ENCODE assay signal across 12 cellular contexts in the genomic region with DNA sequence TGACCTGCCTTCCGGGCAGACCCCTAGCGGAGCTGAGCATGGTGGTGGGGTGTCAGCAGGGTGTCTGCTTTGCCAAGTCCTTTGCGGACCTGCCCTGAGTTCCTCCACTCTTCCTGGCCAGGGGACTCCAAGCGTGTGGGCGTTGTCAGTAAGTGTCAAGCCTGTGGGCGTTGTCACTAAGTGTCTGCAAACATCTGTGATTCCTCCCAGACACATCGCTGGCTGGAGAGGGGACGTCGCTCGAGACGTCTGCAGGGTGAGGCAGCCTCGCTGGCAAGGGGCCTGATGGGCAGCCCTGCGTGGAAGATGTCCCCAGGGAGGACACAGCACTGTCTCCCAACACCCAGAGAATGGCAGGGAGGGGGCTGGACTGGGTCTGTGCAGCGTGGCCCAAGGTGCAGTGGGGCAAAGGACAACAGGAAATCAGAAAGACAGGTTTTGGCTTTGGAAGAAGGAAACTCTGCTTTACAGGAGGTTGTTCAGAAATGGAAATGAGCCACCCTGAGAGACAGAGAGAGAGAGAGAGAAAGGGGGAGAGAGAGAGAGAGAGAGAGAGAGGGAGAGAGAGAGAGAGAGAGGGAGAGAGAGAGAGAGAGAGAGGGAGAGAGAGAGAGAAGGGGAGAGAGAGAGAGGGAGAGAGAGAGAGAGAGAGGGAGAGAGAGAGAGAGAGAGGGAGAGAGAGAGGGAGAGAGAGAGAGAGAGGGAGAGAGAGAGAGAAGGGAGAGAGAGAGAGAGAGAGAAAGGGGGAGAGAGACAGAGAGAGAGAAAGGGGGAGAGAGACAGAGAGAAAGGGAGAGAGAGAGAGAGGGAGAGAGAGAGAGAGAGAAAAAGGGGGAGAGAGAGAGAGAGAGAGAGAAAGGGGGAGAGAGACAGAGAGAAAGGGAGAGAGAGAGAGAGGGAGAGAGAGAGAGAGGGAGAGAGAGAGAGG. TPM values are rescaled to one million over a fixed set of nuclear protein-coding genes. Genes with fewer than 3 reads are reported as not detected.
DNase-seq lines count a peak whose midpoint lies in the region; ATAC-seq and TF ChIP-seq lines count a peak whose summit lies in the region.
"Had no signal": no experiment of that assay in that cellular context is flagged by ENCODE, and none has a peak within 500 bp of the region (broad histone marks: within the 10 kb centered on the region; RNA-seq: fewer than 3 reads in every experiment).

No MANE protein-coding gene starts in this region.

- peak overlapping the region in 2 of 4 donors; percentile 5 to 62 for H3K27ac ChIP-seq in transverse colon
- no peak overlapping the region for H3K27ac ChIP-seq in brain microvascular endothelial cell

- WGBS in transverse colon (ENCODE audit: low coverage in 1 of 2), 2 donors: 12% methylated on average over 13 of the region's 14 CpGs; no CpG with 5 or more reads in 1 of the 2 donors

- H3K9ac ChIP-seq in adipocyte (ENCODE audit: low read length): no peak overlapping the region

- H3K27me3 ChIP-seq in adipocyte (replicated peaks; ENCODE audit: control insufficient read depth, insufficient read depth, low read length) (peaks cover 4% of the 10 kb centered on the region), transverse colon (no peaks in the 10 kb centered on the region), brain microvascular endothelial cell (replicated peaks) (peaks cover 4% of the 10 kb centered on the region)

- H3K9me3 ChIP-seq in adipocyte (ENCODE audit: control insufficient read depth, low read length) (no peaks in the 10 kb centered on the region), transverse colon (no peaks in the 10 kb centered on the region)

- peaks cover 22% of the 10 kb centered on the region for H3K4me1 ChIP-seq in adipocyte (ENCODE audit: control insufficient read depth, insufficient read depth, low read length)
- H3K4me1 ChIP-seq in transverse colon: peaks cover 7 to 21% (median 9%) of the 10 kb centered on the region in 4 donors

- TF ChIP-seq EP300 in transverse colon (IDR thresholded peaks at IDR 0.05; ENCODE audit: low read depth): no peak

- TF ChIP-seq CTCF in transverse colon (IDR thresholded peaks at IDR 0.05) (peak in 1 of 5 experiments; percentile 72), brain microvascular endothelial cell (IDR thresholded peaks at IDR 0.05; ENCODE audit: low read depth, low read length, missing control alignments) (no peak)

- in situ Hi-C loops in transverse colon (cut with MboI; ENCODE audit: low pct_ligation_motif_present in 1 of 4, low pct_unique_long_range_greater_than_20kb in 1 of 4, low sequenced_read_pairs in 3 of 4): no loop called here
- in situ Hi-C loops in brain microvascular endothelial cell (cut with HindIII; ENCODE audit: low pct_ligation_motif_present, low sequenced_read_pairs): no loop called here

- H3K4me3 ChIP-seq in adipocyte (ENCODE audit: low read length) (no peak overlapping the region), transverse colon (no peak overlapping the region), brain microvascular endothelial cell (ENCODE audit: low read depth, low read length) (no peak overlapping the region)

- intact Hi-C loops in transverse colon (cut with DNase I; ENCODE audit: low total_unique reads): no loop called here

- DNase-seq in NCI-H82 (lab: John Stamatoyannopoulos, UW) (peak; percentile 63), NCI-H82 treated with DMSO at 0.1 percent for 48 hours (lab: John Stamatoyannopoulos, UW; ENCODE audit: unreplicated experiment) (no peak), adipocyte (ENCODE audit: low read depth) (peak; percentile 25), left lobe of liver (ENCODE audit: low spot score) (no peak), transverse colon (peak; percentile 72), brain microvascular endothelial cell (no peak), H4 (ENCODE audit: low spot score) (no peak), HuH-7.5 (ENCODE audit: low spot score) (no peak)
- DNase-seq: activated CD4-positive, alpha-beta memory T cell treated with anti-CD3 and anti-CD28 coated beads, Interleukin-2, amount 10 ng/mL, durations not matched to agents 7 days and 5 days; activated naive CD8-positive, alpha-beta T cell treated with anti-CD3 and anti-CD28 coated beads, Interleukin-2, amount 10 ng/mL, durations not matched to agents 7 days and 5 days had no signal

- ATAC-seq in left lobe of liver: peak; percentile 8

- no peak for TF ChIP-seq POLR2A in transverse colon (IDR thresholded peaks at IDR 0.05)

- no peaks in the 10 kb centered on the region for H3K36me3 ChIP-seq in adipocyte (ENCODE audit: control insufficient read depth, insufficient read depth, low read length, severe bottlenecking)
- H3K36me3 ChIP-seq in transverse colon: no peaks in the 10 kb centered on the region
- H3K36me3 ChIP-seq in brain microvascular endothelial cell (replicated peaks): no peaks in the 10 kb centered on the region

RNA-seq across cellular contexts. Expression of a gene that starts 29.0 kb away (rescaled TPM):
- total RNA-seq in left lobe of liver: 18.0 TPM
- total RNA-seq in transverse colon: 1 to 10 TPM in 2 of 4 donors, under 1 TPM in 2; 0.64 to 2.4 (median 1.5) TPM
- not detected in 2 replicates for total RNA-seq in H4 (2014; rRNA removed; shearing (Covaris generic))
- total RNA-seq: activated CD4-positive, alpha-beta memory T cell treated with anti-CD3 and anti-CD28 coated beads, Interleukin-2, amount 10 ng/mL, durations not matched to agents 7 days and 5 days had no signal

RNA-seq across cellular contexts. Expression of a gene that starts 38.8 kb away (rescaled TPM):
- total RNA-seq in left lobe of liver (not detected), transverse colon (not detected)
- total RNA-seq in H4 (2014; rRNA removed; shearing (Covaris generic)): not detected in 2 replicates
- total RNA-seq: activated CD4-positive, alpha-beta memory T cell treated with anti-CD3 and anti-CD28 coated beads, Interleukin-2, amount 10 ng/mL, durations not matched to agents 7 days and 5 days; activated naive CD8-positive, alpha-beta T cell treated with anti-CD3 and anti-CD28 coated beads, Interleukin-2, amount 10 ng/mL, durations not matched to agents 7 days and 5 days; kidney epithelial cell had no signal

RNA-seq across cellular contexts. Expression of a gene that starts 45.6 kb away (rescaled TPM):
- total RNA-seq in left lobe of liver (2.8 TPM), transverse colon (under 1 TPM in 1 of 4 donors, not detected in 3; 0.64 TPM)
- not detected in 2 replicates for total RNA-seq in H4 (2014; rRNA removed; shearing (Covaris generic))
- total RNA-seq: activated CD4-positive, alpha-beta memory T cell treated with anti-CD3 and anti-CD28 coated beads, Interleukin-2, amount 10 ng/mL, durations not matched to agents 7 days and 5 days; activated naive CD8-positive, alpha-beta T cell treated with anti-CD3 and anti-CD28 coated beads, Interleukin-2, amount 10 ng/mL, durations not matched to agents 7 days and 5 days; kidney epithelial cell; skeletal muscle tissue had no signal

Comparison
In these comparisons a context has a peak if more than half of its experiments do, and no peak if none do; other contexts are left out.
1. DNase-seq: peak in NCI-H82 (single experiment), adipocyte (single experiment) and transverse colon (single experiment); none in NCI-H82 treated with DMSO at 0.1 percent for 48 hours (single experiment), left lobe of liver (single experiment), brain microvascular endothelial cell (single experiment), H4 (single experiment) and HuH-7.5 (single experiment).